Comparison of ENCODE assay signal across 28 cellular contexts in genomic region chr7:51255050-51255449, GRCh38.
A peak's percentile ranks its signal among the peaks of the same experiment; 100 is the strongest.
DNase-seq lines count a peak whose midpoint lies in the region; ATAC-seq and TF ChIP-seq lines count a peak whose summit lies in the region.
"Had no signal": no experiment of that assay in that cellular context is flagged by ENCODE, and none has a peak within 500 bp of the region (broad histone marks: within the 10 kb centered on the region; RNA-seq: fewer than 3 reads in every experiment).

No MANE protein-coding gene starts in this region.

- no TSS peak for BruUV-seq in HCT116 (replicated peaks; lab: Mats Ljungman, UMichigan)
- no TSS peak for BruUV-seq in PC-3 (replicated peaks; lab: Mats Ljungman, UMichigan)

- H3K9me2 ChIP-seq in HCT116 (ENCODE audit: insufficient read depth): no peaks in the 10 kb centered on the region
- no peaks in the 10 kb centered on the region for H3K9me2 ChIP-seq in PC-3 (replicated peaks; ENCODE audit: low read length)

- H3K79me2 ChIP-seq in HCT116 (ENCODE audit: insufficient read depth, low read length) (no peaks in the 10 kb centered on the region; the same call in 1 of the 2 replicates), PC-3 (ENCODE audit: low read length) (0 out of 2 replicates have a peak, but pooled peaks cover 3% of the 10 kb centered on the region)

- peak overlapping the region; percentile 18; the same call in 1 of the 2 replicates for H3K9ac ChIP-seq in HCT116 (ENCODE audit: low read length)
- no peak overlapping the region for H3K9ac ChIP-seq in PC-3 (ENCODE audit: low read length)

- H3K4me2 ChIP-seq in HCT116 (ENCODE audit: low read length) (peak overlapping the region; percentile 56), PC-3 (ENCODE audit: low read length) (peak overlapping the region; percentile 27; the same call in 1 of the 2 replicates)

- RAD21 ChIA-PET in HCT116 (lab: Charles Lee; ENCODE audit: low non-redundant PET in 1 of 2, low total read pairs in 2 of 2, uncharacterized antibody in 2 of 2, unreplicated experiment in 2 of 2): no interaction called here

- DNase-seq in HCT116 (ENCODE audit: low read depth, low spot score): no peak
- no peak for DNase-seq in PC-3
- DNase-seq in caudate nucleus (lab: John Stamatoyannopoulos, UW): no peak
- no peak for DNase-seq in gastrocnemius medialis
- no peak for DNase-seq in HCEC 1CT
- no peak for DNase-seq in hippocampal formation (lab: John Stamatoyannopoulos, UW)
- no peak for DNase-seq in putamen (ENCODE audit: low spot score)
- DNase-seq in stimulated activated CD4-positive, alpha-beta T cell treated with anti-CD3 and anti-CD28 coated beads, Interleukin-12 subunit alpha, Interleukin-12 subunit beta, amount 100 ng/mL, for 4 hours: no peak
- DNase-seq: activated CD4-positive, alpha-beta T cell treated with anti-CD3 and anti-CD28 coated beads, Interleukin-2, amount 50 U/mL, for 4 hours; activated CD4-positive, CD25-positive, alpha-beta regulatory T cell; activated CD8-positive, alpha-beta memory T cell treated with anti-CD3 and anti-CD28 coated beads, Interleukin-2, amount 10 ng/mL, durations not matched to agents 7 days and 5 days; activated gamma-delta T cell treated with Interleukin-2 at 50 U/mL for 16 hours; activated naive CD8-positive, alpha-beta T cell treated with anti-CD3 and anti-CD28 coated beads, Interleukin-2, amount 50 U/mL, for 24 hours; activated T-cell treated with anti-CD3 and anti-CD28 coated beads, Interleukin-2, amount 50 U/mL, for 48 hours; cerebellar nuclear complex; foreskin fibroblast; MM.1S; naive thymus-derived CD4-positive, alpha-beta T cell; NCI-H146; NCI-H2107; NCI-H345; NCI-H748 treated with DMSO at 0.1 percent for 48 hours; occipital lobe; stimulated activated CD8-positive, alpha-beta memory T cell treated with anti-CD3 and anti-CD28 coated beads, Interleukin-4, amount 100 ng/mL, for 48 hours; T-cell; transverse colon had no signal

- H4K20me1 ChIP-seq in HCT116 (ENCODE audit: insufficient read depth): no peaks in the 10 kb centered on the region
- no peaks in the 10 kb centered on the region for H4K20me1 ChIP-seq in PC-3 (ENCODE audit: low read length)

- no peak for TF ChIP-seq CTCF in HCT116 (IDR thresholded peaks at IDR 0.05 in 2 of 3, conservative IDR thresholded peaks at IDR 0.05 in 1 of 3; ENCODE audit: borderline replicate concordance in 1 of 3, insufficient read depth in 1 of 3, low read depth in 2 of 3, low read length in 2 of 3)
- no peak for TF ChIP-seq CTCF in PC-3 (conservative IDR thresholded peaks at IDR 0.05; ENCODE audit: low read depth, low read length)
- no peak for TF ChIP-seq CTCF in gastrocnemius medialis (IDR thresholded peaks at IDR 0.05 in 4 of 5, conservative IDR thresholded peaks at IDR 0.05 in 1 of 5)

- H3K9me3 ChIP-seq in HCT116 (ENCODE audit: control insufficient read depth in 1 of 2, insufficient read depth in 1 of 2, low read depth in 1 of 2, low read length in 2 of 2): no peaks in the 10 kb centered on the region
- no peaks in the 10 kb centered on the region for H3K9me3 ChIP-seq in PC-3 (ENCODE audit: low read length)
- no peaks in the 10 kb centered on the region for H3K9me3 ChIP-seq in gastrocnemius medialis
- H3K9me3 ChIP-seq: esophagus muscularis mucosa, transverse colon had no signal

- intact Hi-C loops in HCT116 (cut with micrococcal nuclease): no loop called here
- intact Hi-C loops in PC-3 (cut with micrococcal nuclease): no loop called here
- intact Hi-C loops in gastrocnemius medialis (cut with DNase I; ENCODE audit: low total_unique reads): no loop called here

- CTCF ChIA-PET in HCT116 (lab: Charles Lee): interaction anchor here (1.5 kb wide), 1 partner anchor 112 kb away, joined by 4 read pairs; no protein-coding TSS in a partner anchor
- CTCF ChIA-PET in PC-3 (lab: Charles Lee): interaction anchor here (0.6 kb wide), 1 partner anchor 28 kb away, joined by 3 read pairs; no protein-coding TSS in a partner anchor

- ATAC-seq in HCT116: no peak
- ATAC-seq in PC-3: no peak
- no peak for ATAC-seq in gastrocnemius medialis
- ATAC-seq: activated CD8-positive, alpha-beta memory T cell treated with anti-CD3 and anti-CD28 coated beads, Interleukin-2, amount 10 ng/mL, durations not matched to agents 7 days and 5 days; activated naive CD8-positive, alpha-beta T cell treated with anti-CD3 and anti-CD28 coated beads, Interleukin-2, amount 50 U/mL, for 24 hours; CD8-positive, alpha-beta T cell; naive thymus-derived CD4-positive, alpha-beta T cell; T-cell had no signal

- in situ Hi-C loops in gastrocnemius medialis (cut with MboI; ENCODE audit: low sequenced_read_pairs in 4 of 4): no loop called here

- H3K27me3 ChIP-seq in HCT116 (ENCODE audit: insufficient read depth, low read length) (no peaks in the 10 kb centered on the region), PC-3 (ENCODE audit: low read length) (no peaks in the 10 kb centered on the region), gastrocnemius medialis (no peaks in the 10 kb centered on the region)
- H3K27me3 ChIP-seq: esophagus muscularis mucosa, transverse colon had no signal

- H3K4me3 ChIP-seq in HCT116 (replicated peaks in 1 of 2; ENCODE audit: low read depth in 1 of 2, low read length in 2 of 2) (peak overlapping the region in 1 of 2 experiments; percentile 8; a peak in 1 of 4 replicates), PC-3 (ENCODE audit: low read length) (no peak overlapping the region), gastrocnemius medialis (no peak overlapping the region)
- H3K4me3 ChIP-seq: esophagus muscularis mucosa, transverse colon had no signal

- H3K4me1 ChIP-seq in HCT116 (ENCODE audit: control insufficient read depth in 1 of 2, insufficient read depth in 2 of 2, low read length in 2 of 2) (peaks cover 19 to 37% of the 10 kb centered on the region in 2 experiments), PC-3 (ENCODE audit: insufficient read depth, low read length) (peaks cover 17% of the 10 kb centered on the region), gastrocnemius medialis (peaks cover 60 to 62% of the 10 kb centered on the region in 2 donors)

- H2AFZ ChIP-seq in HCT116 (ENCODE audit: low read depth, low read length, poor library complexity, severe bottlenecking) (no peak overlapping the region), PC-3 (ENCODE audit: low read length) (peak overlapping the region; percentile 43)

- TF ChIP-seq POLR2A in HCT116 (IDR thresholded peaks at IDR 0.05; ENCODE audit: borderline replicate concordance, extremely low read depth, insufficient read depth, insufficient read length): no peak
- no peak for TF ChIP-seq POLR2A in gastrocnemius medialis (IDR thresholded peaks at IDR 0.05)

- no peak overlapping the region for H3K27ac ChIP-seq in HCT116 (ENCODE audit: low read depth, low read length)
- 0 out of 2 replicates have a peak overlapping the region, but pooled peaks have one; percentile 12 for H3K27ac ChIP-seq in PC-3 (ENCODE audit: low read length)
- peak overlapping the region; percentile 94 for H3K27ac ChIP-seq in caudate nucleus (ENCODE audit: low read depth, low read length)
- peak overlapping the region; percentile 70 to 86 (median 73) for H3K27ac ChIP-seq in gastrocnemius medialis

- H3K36me3 ChIP-seq in HCT116 (ENCODE audit: control insufficient read depth in 1 of 2, insufficient read depth in 2 of 2, low read length in 2 of 2) (no peaks in the 10 kb centered on the region), PC-3 (ENCODE audit: low read depth, low read length) (no peaks in the 10 kb centered on the region), gastrocnemius medialis (no peaks in the 10 kb centered on the region)
- H3K36me3 ChIP-seq: esophagus muscularis mucosa, transverse colon had no signal

- no peak for TF ChIP-seq RAD21 in HCT116 (IDR thresholded peaks at IDR 0.05; ENCODE audit: low read depth)

- no peaks in the 10 kb centered on the region for H3F3A ChIP-seq in PC-3 (ENCODE audit: low read length, unreplicated experiment)

- POLR2A ChIA-PET in HCT116 (lab: Charles Lee) (interaction anchor here (0.6 kb wide), 1 partner anchor 42 kb away, joined by 6 read pairs; no protein-coding TSS in a partner anchor), PC-3 (lab: Charles Lee; ENCODE audit: unreplicated experiment) (no interaction called here)

TF ChIP-seq in HCT116, 20 proteins besides CTCF, POLR2A, EP300 and RAD21:
- TF ChIP-seq YY1 (IDR thresholded peaks at IDR 0.05; ENCODE audit: extremely low read depth, insufficient replicate concordance, low read depth, low read length) (no peak), ZNF274 (IDR thresholded peaks at IDR 0.05; ENCODE audit: low read depth, low read length) (no peak), ELF1 (IDR thresholded peaks at IDR 0.05; ENCODE audit: borderline replicate concordance, low read depth) (no peak), ATF3 (IDR thresholded peaks at IDR 0.05) (no peak), ZBTB33 (IDR thresholded peaks at IDR 0.05; ENCODE audit: extremely low read depth, insufficient replicate concordance, low read length) (no peak)
